In genomic region chr3:171548918-171549317, GRCh38 we compare ENCODE assay signal across 1 cellular context.
TF ChIP-seq lines count a peak whose summit lies in the region.

No MANE protein-coding gene starts in this region.

TF ChIP-seq in K562, 482 proteins besides CTCF, POLR2A, EP300 and RAD21 (continued from another document):
- TF ChIP-seq HCFC1 (IDR thresholded peaks at IDR 0.05; ENCODE audit: low read depth, low read length) (no peak), SMAD2 (IDR thresholded peaks at IDR 0.05; ENCODE audit: low read depth, low read length) (no peak), ZFX (CRISPR knock-in tag; IDR thresholded peaks at IDR 0.05) (no peak), HMGXB4 (CRISPR knock-in tag; IDR thresholded peaks at IDR 0.05) (no peak), MTA2 (IDR thresholded peaks at IDR 0.05; ENCODE audit: low read depth) (no peak), STAT5A (IDR thresholded peaks at IDR 0.05; ENCODE audit: borderline replicate concordance, low read length) (no peak), ZNF280A (IDR thresholded peaks at IDR 0.05; ENCODE audit: low read depth, partially characterized antibody) (no peak), POU5F1 (IDR thresholded peaks at IDR 0.05; ENCODE audit: borderline replicate concordance, low read depth, low read length, partially characterized antibody) (no peak), RHOXF2B (CRISPR knock-in tag; conservative IDR thresholded peaks at IDR 0.05) (no peak), PCBP2 (IDR thresholded peaks at IDR 0.05; ENCODE audit: low read depth, low read length, poor library complexity, severe bottlenecking) (no peak)
